ENCODE assay signal across 14 cellular contexts in the genomic region with DNA sequence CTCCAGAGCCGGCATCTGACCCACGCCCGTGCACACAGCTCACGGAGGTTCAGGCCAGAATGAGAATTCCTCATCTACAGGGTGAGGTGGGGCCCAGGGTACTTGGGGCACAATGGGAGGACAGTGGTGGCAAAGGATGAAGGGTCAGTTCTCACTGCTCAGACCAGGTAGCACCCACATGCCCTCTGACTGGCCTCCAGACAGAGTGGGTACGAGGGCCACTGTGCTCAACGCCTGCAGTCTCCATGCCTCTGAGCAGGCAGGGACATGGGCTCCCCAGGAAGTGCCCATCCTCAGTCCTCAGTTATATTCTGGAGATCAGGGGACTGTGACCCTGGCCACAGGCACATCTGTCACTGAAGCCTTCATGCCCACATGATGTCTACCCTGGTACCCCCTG. TPM values are rescaled to one million over a fixed set of nuclear protein-coding genes. Genes with fewer than 3 reads are reported as not detected.
DNase-seq lines count a peak whose midpoint lies in the region; ATAC-seq lines count a peak whose summit lies in the region.
"Had no signal": no experiment of that assay in that cellular context is flagged by ENCODE, and none has a peak within 500 bp of the region (broad histone marks: within the 10 kb centered on the region; RNA-seq: fewer than 3 reads in every experiment).

No MANE protein-coding gene starts in this region.

- H3K27ac Mint-ChIP-seq in stimulated activated naive CD8-positive, alpha-beta T cell treated with anti-CD3 and anti-CD28 coated beads, Interleukin-15, Interleukin-2, amounts not matched to agents 100 ng/mL and 50 ng/mL, for 24 hours, result peak overlapping the region; percentile 85
- H3K27ac Mint-ChIP-seq in activated naive CD8-positive, alpha-beta T cell treated with anti-CD3 and anti-CD28 coated beads for 36 hours, result peak overlapping the region; percentile 85
- peak overlapping the region; percentile 55 to 96 (median 92) for H3K27ac Mint-ChIP-seq in naive thymus-derived CD8-positive, alpha-beta T cell
- H3K27ac Mint-ChIP-seq: nephron progenitor cell had no signal

- POLR2A ChIA-PET in naive thymus-derived CD8-positive, alpha-beta T cell (lab: Charles Lee), result interaction anchor here (1.1 to 45.7 kb wide), 4 partner anchors 1 to 93 kb away, joined by 3 to 2449 read pairs (median 1232); partner anchors contain the start of genes CDC42BPG and EHD1

- no peaks in the 10 kb centered on the region for H3K27me3 Mint-ChIP-seq in stimulated activated naive CD8-positive, alpha-beta T cell treated with anti-CD3 and anti-CD28 coated beads, Interleukin-15, Interleukin-2, amounts not matched to agents 100 ng/mL and 50 ng/mL, for 24 hours
- H3K27me3 Mint-ChIP-seq in activated naive CD8-positive, alpha-beta T cell treated with anti-CD3 and anti-CD28 coated beads for 36 hours, result no peaks in the 10 kb centered on the region
- no peaks in the 10 kb centered on the region for H3K27me3 Mint-ChIP-seq in naive thymus-derived CD8-positive, alpha-beta T cell

- peaks cover 37% of the 10 kb centered on the region for H3K36me3 Mint-ChIP-seq in stimulated activated naive CD8-positive, alpha-beta T cell treated with anti-CD3 and anti-CD28 coated beads, Interleukin-15, Interleukin-2, amounts not matched to agents 100 ng/mL and 50 ng/mL, for 24 hours (ENCODE audit: low read depth)
- peaks cover 75% of the 10 kb centered on the region for H3K36me3 Mint-ChIP-seq in activated naive CD8-positive, alpha-beta T cell treated with anti-CD3 and anti-CD28 coated beads for 36 hours
- peaks cover 0 to 48% (median 6%) of the 10 kb centered on the region in 3 donors for H3K36me3 Mint-ChIP-seq in naive thymus-derived CD8-positive, alpha-beta T cell

- peaks cover 94% of the 10 kb centered on the region for H3K4me1 Mint-ChIP-seq in stimulated activated naive CD8-positive, alpha-beta T cell treated with anti-CD3 and anti-CD28 coated beads, Interleukin-15, Interleukin-2, amounts not matched to agents 100 ng/mL and 50 ng/mL, for 24 hours (ENCODE audit: low read depth)
- peaks cover 86% of the 10 kb centered on the region for H3K4me1 Mint-ChIP-seq in activated naive CD8-positive, alpha-beta T cell treated with anti-CD3 and anti-CD28 coated beads for 36 hours
- peaks cover 38 to 96% (median 86%) of the 10 kb centered on the region in 4 donors for H3K4me1 Mint-ChIP-seq in naive thymus-derived CD8-positive, alpha-beta T cell

- peak overlapping the region; percentile 23 for H3K4me3 Mint-ChIP-seq in stimulated activated naive CD8-positive, alpha-beta T cell treated with anti-CD3 and anti-CD28 coated beads, Interleukin-15, Interleukin-2, amounts not matched to agents 100 ng/mL and 50 ng/mL, for 24 hours
- no peak overlapping the region for H3K4me3 Mint-ChIP-seq in activated naive CD8-positive, alpha-beta T cell treated with anti-CD3 and anti-CD28 coated beads for 36 hours
- H3K4me3 Mint-ChIP-seq in naive thymus-derived CD8-positive, alpha-beta T cell, result peak overlapping the region in 9 of 10 donors; percentile 3 to 83 (median 48)
- H3K4me3 Mint-ChIP-seq: nephron progenitor cell had no signal

- no peak for DNase-seq in stimulated activated naive CD8-positive, alpha-beta T cell treated with anti-CD3 and anti-CD28 coated beads, Interleukin-15, Interleukin-2, amounts not matched to agents 100 U/mL and 50 U/mL, for 24 hours
- DNase-seq in activated naive CD8-positive, alpha-beta T cell treated with anti-CD3 and anti-CD28 coated beads for 36 hours, result no peak
- DNase-seq in naive thymus-derived CD8-positive, alpha-beta T cell, result no peak
- no peak for DNase-seq in DMS53 treated with DMSO at 0.1 percent for 48 hours (lab: John Stamatoyannopoulos, UW; ENCODE audit: unreplicated experiment)
- DNase-seq in OCI-M2 (lab: John Stamatoyannopoulos, UW; ENCODE audit: unreplicated experiment), result no peak
- DNase-seq: COR-L47; NCI-H2029; nephron progenitor cell; OCI-M1; stimulated activated CD4-positive, alpha-beta T cell treated with anti-CD3 and anti-CD28 coated beads, Interleukin-2, amount 100 ng/mL, for 48 hours; trophoblast cell had no signal

- ATAC-seq in stimulated activated naive CD8-positive, alpha-beta T cell treated with anti-CD3 and anti-CD28 coated beads, Interleukin-15, Interleukin-2, amounts not matched to agents 100 U/mL and 50 U/mL, for 24 hours, result no peak
- ATAC-seq in naive thymus-derived CD8-positive, alpha-beta T cell, result no peak
- ATAC-seq in GM18873 (IDR thresholded peaks at IDR 0.05; ENCODE audit: low FRiP score, unreplicated experiment) (no peak), HG02870 (IDR thresholded peaks at IDR 0.05; ENCODE audit: unreplicated experiment) (no peak)

- H3K9me3 Mint-ChIP-seq in stimulated activated naive CD8-positive, alpha-beta T cell treated with anti-CD3 and anti-CD28 coated beads, Interleukin-15, Interleukin-2, amounts not matched to agents 100 ng/mL and 50 ng/mL, for 24 hours, result no peaks in the 10 kb centered on the region
- no peaks in the 10 kb centered on the region for H3K9me3 Mint-ChIP-seq in activated naive CD8-positive, alpha-beta T cell treated with anti-CD3 and anti-CD28 coated beads for 36 hours
- H3K9me3 Mint-ChIP-seq in naive thymus-derived CD8-positive, alpha-beta T cell, result no peaks in the 10 kb centered on the region
- H3K9me3 Mint-ChIP-seq: nephron progenitor cell had no signal

RNA-seq across cellular contexts. Expression of gene CDC42BPG, which starts 13.0 kb away (rescaled TPM):
- total RNA-seq in activated naive CD8-positive, alpha-beta T cell treated with anti-CD3 and anti-CD28 coated beads for 36 hours, result under 1 TPM; 0.46 to 0.54 TPM
- total RNA-seq in naive thymus-derived CD8-positive, alpha-beta T cell, result 10 to 100 TPM in 1 of 2 experiments, 1 to 10 TPM in 1; 9.0 to 10.3 TPM
- polyA plus RNA-seq in naive thymus-derived CD8-positive, alpha-beta T cell, result under 1 TPM; 0.09 to 0.38 (median 0.13) TPM

RNA-seq across cellular contexts. Expression of gene EHD1, which starts 20.9 kb away (rescaled TPM):
- 100 to 1,000 TPM; 103 to 112 TPM for total RNA-seq in activated naive CD8-positive, alpha-beta T cell treated with anti-CD3 and anti-CD28 coated beads for 36 hours
- total RNA-seq in naive thymus-derived CD8-positive, alpha-beta T cell, result 100 to 1,000 TPM; 217 to 226 TPM
- 100 to 1,000 TPM; 137 to 164 (median 154) TPM for polyA plus RNA-seq in naive thymus-derived CD8-positive, alpha-beta T cell

RNA-seq across cellular contexts. Expression of gene MEN1, which starts 47.1 kb away (rescaled TPM):
- total RNA-seq in activated naive CD8-positive, alpha-beta T cell treated with anti-CD3 and anti-CD28 coated beads for 36 hours, result 10 to 100 TPM; 35.8 to 37.0 TPM
- total RNA-seq in naive thymus-derived CD8-positive, alpha-beta T cell, result 10 to 100 TPM; 50.7 to 54.1 TPM
- polyA plus RNA-seq in naive thymus-derived CD8-positive, alpha-beta T cell, result 10 to 100 TPM; 22.1 to 57.4 (median 36.1) TPM

RNA-seq across cellular contexts. Expression of gene MAP4K2, which starts 54.5 kb away (rescaled TPM):
- 10 to 100 TPM; 60.4 to 63.8 TPM for total RNA-seq in activated naive CD8-positive, alpha-beta T cell treated with anti-CD3 and anti-CD28 coated beads for 36 hours
- total RNA-seq in naive thymus-derived CD8-positive, alpha-beta T cell, result 100 to 1,000 TPM; 128 to 135 TPM
- 10 to 100 TPM; 26.6 to 55.5 (median 30.3) TPM for polyA plus RNA-seq in naive thymus-derived CD8-positive, alpha-beta T cell

RNA-seq across cellular contexts. Expression of gene ATG2A, which starts 59.5 kb away (rescaled TPM):
- total RNA-seq in activated naive CD8-positive, alpha-beta T cell treated with anti-CD3 and anti-CD28 coated beads for 36 hours, result 10 to 100 TPM; 17.3 to 18.0 TPM
- total RNA-seq in naive thymus-derived CD8-positive, alpha-beta T cell, result 10 to 100 TPM; 39.5 to 41.4 TPM
- 1 to 10 TPM; 3.4 to 4.2 (median 3.6) TPM for polyA plus RNA-seq in naive thymus-derived CD8-positive, alpha-beta T cell

Comparison
In these comparisons a context has a peak if more than half of its experiments do, and no peak if none do; other contexts are left out.
1. RNA of gene CDC42BPG, which starts 13.0 kb away (total RNA-seq): 9.0 to 10.3 TPM in naive thymus-derived CD8-positive, alpha-beta T cell; 0.46 to 0.54 TPM in activated naive CD8-positive, alpha-beta T cell treated with anti-CD3 and anti-CD28 coated beads for 36 hours; every median in the first group is over 4 times any median in the second.
2. Peak in every context shown above with its lines, with median percentiles within 50 percentile points of each other: H3K27ac Mint-ChIP-seq.